In genomic region chr6:11718031-11718430, GRCh38 we compare ENCODE assay signal across 17 cellular contexts.
A peak's percentile ranks its signal among the peaks of the same experiment; 100 is the strongest.
DNase-seq lines count a peak whose midpoint lies in the region; ATAC-seq and TF ChIP-seq lines count a peak whose summit lies in the region.
"Had no signal": no experiment of that assay in that cellular context is flagged by ENCODE, and none has a peak within 500 bp of the region (broad histone marks: within the 10 kb centered on the region; RNA-seq: fewer than 3 reads in every experiment).

No MANE protein-coding gene starts in this region.

- H3K27ac Mint-ChIP-seq in activated naive CD8-positive, alpha-beta T cell: peak overlapping the region; percentile 50
- H3K27ac Mint-ChIP-seq in activated naive CD8-positive, alpha-beta T cell treated with anti-CD3 and anti-CD28 coated beads, Interleukin-2, amount 50 U/mL, for 24 hours: no peak overlapping the region
- H3K27ac Mint-ChIP-seq in GM23338 (no peak overlapping the region), osteocyte (ENCODE audit: unreplicated experiment) (no peak overlapping the region)
- H3K27ac Mint-ChIP-seq: HFFc6 had no signal

- H3K27me3 ChIP-seq in GM23338 (ENCODE audit: insufficient read depth) (no peaks in the 10 kb centered on the region), KMS-11 (ENCODE audit: insufficient read depth, low read depth) (no peaks in the 10 kb centered on the region), sigmoid colon (no peaks in the 10 kb centered on the region)
- H3K27me3 ChIP-seq: BE2C had no signal

- H3K9me3 ChIP-seq in sigmoid colon: no peaks in the 10 kb centered on the region
- H3K9me3 ChIP-seq: BE2C, Caco-2 had no signal

- H3K36me3 ChIP-seq in GM23338 (ENCODE audit: insufficient read depth): no peaks in the 10 kb centered on the region
- H3K36me3 ChIP-seq in KMS-11 (ENCODE audit: insufficient read depth): no peaks in the 10 kb centered on the region
- H3K36me3 ChIP-seq in sigmoid colon: no peaks in the 10 kb centered on the region
- H3K36me3 ChIP-seq: BE2C had no signal

- H2AFZ ChIP-seq in GM23338: 0 out of 2 replicates have a peak overlapping the region, but pooled peaks have one; percentile 23
- H2AFZ ChIP-seq in KMS-11 (ENCODE audit: low read depth): peak overlapping the region; percentile 0; the same call in 1 of the 2 replicates

- H3K4me2 ChIP-seq in GM23338 (no peak overlapping the region), KMS-11 (no peak overlapping the region)

- H3K9me2 ChIP-seq in GM23338 (ENCODE audit: insufficient read depth): peaks cover 6% of the 10 kb centered on the region; the same call in 1 of the 2 replicates

- no peak overlapping the region for H3K27ac ChIP-seq in GM23338 (ENCODE audit: low read depth)
- no peak overlapping the region for H3K27ac ChIP-seq in KMS-11
- H3K27ac ChIP-seq in sigmoid colon: no peak overlapping the region
- H3K27ac ChIP-seq: HL-60 had no signal

- no peak for ATAC-seq in activated naive CD8-positive, alpha-beta T cell treated with anti-CD3 and anti-CD28 coated beads, Interleukin-2, amount 50 U/mL, for 24 hours
- no peak for ATAC-seq in GM23338
- ATAC-seq: HCT116 had no signal

- H3K4me3 ChIP-seq in GM23338: no peak overlapping the region
- H3K4me3 ChIP-seq in KMS-11 (IDR thresholded peaks at IDR 0.05; ENCODE audit: insufficient read depth, low read depth, low read length): no peak overlapping the region
- H3K4me3 ChIP-seq in sigmoid colon: no peak overlapping the region

- intact Hi-C loops in sigmoid colon (cut with DNase I): no loop called here

- H3F3A ChIP-seq in GM23338 (replicated peaks; ENCODE audit: low read depth): no peaks in the 10 kb centered on the region

- peaks cover 65% of the 10 kb centered on the region for H3K4me1 Mint-ChIP-seq in activated naive CD8-positive, alpha-beta T cell (ENCODE audit: low read depth)
- peaks cover 64% of the 10 kb centered on the region for H3K4me1 Mint-ChIP-seq in activated naive CD8-positive, alpha-beta T cell treated with anti-CD3 and anti-CD28 coated beads, Interleukin-2, amount 50 U/mL, for 24 hours
- H3K4me1 Mint-ChIP-seq in GM23338: peaks cover 6% of the 10 kb centered on the region; the same call in 2 of the 3 replicates
- H3K4me1 Mint-ChIP-seq in osteocyte (ENCODE audit: unreplicated experiment): peaks cover 7% of the 10 kb centered on the region

- WGBS in sigmoid colon, 2 donors: 96 to 98% methylated on average over 1 of the region's 1 CpG

- H3K79me2 ChIP-seq in GM23338 (replicated peaks; ENCODE audit: insufficient read depth) (no peaks in the 10 kb centered on the region), KMS-11 (ENCODE audit: insufficient read depth, low read depth) (no peaks in the 10 kb centered on the region)

- H4K20me1 ChIP-seq in GM23338 (replicated peaks; ENCODE audit: insufficient read depth) (no peaks in the 10 kb centered on the region), KMS-11 (ENCODE audit: insufficient read depth) (no peaks in the 10 kb centered on the region)

- no peak for DNase-seq in activated naive CD8-positive, alpha-beta T cell treated with anti-CD3 and anti-CD28 coated beads, Interleukin-2, amount 50 U/mL, for 24 hours
- DNase-seq in GM23338 (ENCODE audit: low spot score) (no peak), osteocyte (ENCODE audit: extremely low spot score, unreplicated experiment) (peak; percentile 59), sigmoid colon (no peak), GM13976 (ENCODE audit: low spot score) (no peak)
- DNase-seq: ACHN; BE2C; C1 segment of cervical spinal cord; Caco-2; CD4-positive, alpha-beta T cell; GOT3; H7 had no signal

- peaks cover 27% of the 10 kb centered on the region for H3K36me3 Mint-ChIP-seq in activated naive CD8-positive, alpha-beta T cell
- peaks cover 36% of the 10 kb centered on the region for H3K36me3 Mint-ChIP-seq in activated naive CD8-positive, alpha-beta T cell treated with anti-CD3 and anti-CD28 coated beads, Interleukin-2, amount 50 U/mL, for 24 hours (ENCODE audit: low read depth)
- H3K36me3 Mint-ChIP-seq in GM23338 (ENCODE audit: low read depth) (no peaks in the 10 kb centered on the region), osteocyte (ENCODE audit: unreplicated experiment) (no peaks in the 10 kb centered on the region)

- TF ChIP-seq POLR2A in sigmoid colon (IDR thresholded peaks at IDR 0.05): no peak

- no peak for TF ChIP-seq EP300 in sigmoid colon (IDR thresholded peaks at IDR 0.05)

- H3K9ac ChIP-seq in KMS-11: no peak overlapping the region

- no peaks in the 10 kb centered on the region for H3K27me3 Mint-ChIP-seq in activated naive CD8-positive, alpha-beta T cell
- no peaks in the 10 kb centered on the region for H3K27me3 Mint-ChIP-seq in activated naive CD8-positive, alpha-beta T cell treated with anti-CD3 and anti-CD28 coated beads, Interleukin-2, amount 50 U/mL, for 24 hours
- no peaks in the 10 kb centered on the region for H3K27me3 Mint-ChIP-seq in GM23338 (ENCODE audit: insufficient read depth, low read depth, poor library complexity)
- no peaks in the 10 kb centered on the region for H3K27me3 Mint-ChIP-seq in osteocyte (ENCODE audit: unreplicated experiment)
- H3K27me3 Mint-ChIP-seq: CD4-positive, alpha-beta T cell had no signal

- H3K4me1 ChIP-seq in GM23338 (ENCODE audit: insufficient read depth): no peaks in the 10 kb centered on the region
- peaks cover 72% of the 10 kb centered on the region for H3K4me1 ChIP-seq in KMS-11 (ENCODE audit: low read depth, poor library complexity, severe bottlenecking)
- no peaks in the 10 kb centered on the region for H3K4me1 ChIP-seq in sigmoid colon
- H3K4me1 ChIP-seq: BE2C, Caco-2 had no signal

- H3K9me3 Mint-ChIP-seq in activated naive CD8-positive, alpha-beta T cell (ENCODE audit: low read depth): peaks cover 4% of the 10 kb centered on the region
- H3K9me3 Mint-ChIP-seq in activated naive CD8-positive, alpha-beta T cell treated with anti-CD3 and anti-CD28 coated beads, Interleukin-2, amount 50 U/mL, for 24 hours: peaks cover 11% of the 10 kb centered on the region
- H3K9me3 Mint-ChIP-seq in GM23338: no peaks in the 10 kb centered on the region; the same call in 2 of the 3 replicates
- H3K9me3 Mint-ChIP-seq in osteocyte (ENCODE audit: unreplicated experiment): no peaks in the 10 kb centered on the region
- H3K9me3 Mint-ChIP-seq: CD4-positive, alpha-beta T cell; HFFc6 had no signal

- H3K4me3 Mint-ChIP-seq in activated naive CD8-positive, alpha-beta T cell: no peak overlapping the region
- no peak overlapping the region for H3K4me3 Mint-ChIP-seq in activated naive CD8-positive, alpha-beta T cell treated with anti-CD3 and anti-CD28 coated beads, Interleukin-2, amount 50 U/mL, for 24 hours
- H3K4me3 Mint-ChIP-seq in GM23338 (no peak overlapping the region), osteocyte (ENCODE audit: unreplicated experiment) (no peak overlapping the region)
- H3K4me3 Mint-ChIP-seq: CD4-positive, alpha-beta T cell; HFFc6 had no signal

- in situ Hi-C loops in GM13976 (cut with MboI; ENCODE audit: low sequenced_read_pairs, unreplicated experiment): loop anchor here (25.0 kb wide), 1 partner anchor 294 kb away; the partner anchor contains the start of gene HIVEP1

- no peak for TF ChIP-seq CTCF in GM23338 (conservative IDR thresholded peaks at IDR 0.05; ENCODE audit: low read depth in 2 of 2)
- TF ChIP-seq CTCF in KMS-11 (conservative IDR thresholded peaks at IDR 0.05; ENCODE audit: low read depth, low read length): no peak
- TF ChIP-seq CTCF in osteocyte (IDR thresholded peaks at IDR 0.05): no peak
- no peak for TF ChIP-seq CTCF in sigmoid colon (IDR thresholded peaks at IDR 0.05)
- no peak for TF ChIP-seq CTCF in GM13976 (IDR thresholded peaks at IDR 0.05; ENCODE audit: borderline replicate concordance, control extremely low read depth, extremely low read depth, insufficient read depth, missing control alignments)

TF ChIP-seq in GM23338, 12 proteins besides CTCF, POLR2A, EP300 and RAD21:
- TF ChIP-seq JUNB (IDR thresholded peaks at IDR 0.05; ENCODE audit: unreplicated experiment) (no peak), EZH2phosphoT487 (IDR thresholded peaks at IDR 0.05; ENCODE audit: unreplicated experiment) (no peak), STAT1 (IDR thresholded peaks at IDR 0.05; ENCODE audit: unreplicated experiment) (no peak), POLR2AphosphoS5 (IDR thresholded peaks at IDR 0.05; ENCODE audit: low read depth) (no peak), NANOG (IDR thresholded peaks at IDR 0.05; ENCODE audit: borderline replicate concordance) (no peak), ZNF331 (CRISPR knock-in tag; IDR thresholded peaks at IDR 0.05; ENCODE audit: low read depth) (no peak)
